Comparison of ENCODE assay signal across 12 cellular contexts in genomic region chr7:26653430-26653911, GRCh38.
A peak's percentile ranks its signal among the peaks of the same experiment; 100 is the strongest.
DNase-seq lines count a peak whose midpoint lies in the region; ATAC-seq and TF ChIP-seq lines count a peak whose summit lies in the region.
"Had no signal": no experiment of that assay in that cellular context is flagged by ENCODE, and none has a peak within 500 bp of the region (broad histone marks: within the 10 kb centered on the region; RNA-seq: fewer than 3 reads in every experiment).

No MANE protein-coding gene starts in this region.

- H2AFZ ChIP-seq in GM23338 = no peak overlapping the region

- ATAC-seq in GM23338 (no peak), mucosa of descending colon (peak; percentile 57), HG03175 (IDR thresholded peaks at IDR 0.05; ENCODE audit: unreplicated experiment) (no peak), GM21737 (IDR thresholded peaks at IDR 0.05; ENCODE audit: unreplicated experiment) (no peak)
- ATAC-seq: stimulated activated naive B cell treated with anti-CD40 and anti-IgM and Interleukin-4, amounts not matched to agents 10 μg/mL and 1 μg/mL and 100 μg/mL, for 72 hours had no signal

- intact Hi-C loops in mucosa of descending colon (cut with DNase I, micrococcal nuclease) = no loop called here

- DNase-seq in GM23338 (ENCODE audit: low spot score) (no peak), NCI-H146 (lab: John Stamatoyannopoulos, UW) (peak; percentile 70), astrocyte of the hippocampus (ENCODE audit: low read depth, low spot score) (peak; percentile 59), mucosa of descending colon (peak; percentile 58 to 73 (median 72)), NCI-H446 (lab: John Stamatoyannopoulos, UW) (no peak)
- no peak for DNase-seq in activated CD4-positive, alpha-beta T cell treated with anti-CD3 and anti-CD28 coated beads for 1 hour
- DNase-seq: activated CD4-positive, alpha-beta T cell treated with anti-CD3 and anti-CD28 coated beads for 48 hours; activated gamma-delta T cell; stimulated activated naive B cell treated with anti-CD40 and anti-IgM and Interleukin-4, amounts not matched to agents 10 μg/mL and 1 μg/mL and 100 μg/mL, for 72 hours had no signal

- H3K9me2 ChIP-seq in GM23338 (ENCODE audit: insufficient read depth) = peaks cover 8% of the 10 kb centered on the region; the same call in 1 of the 2 replicates

- H3K4me1 Mint-ChIP-seq in GM23338 = peaks cover 57% of the 10 kb centered on the region
- H3K4me1 Mint-ChIP-seq: stimulated activated naive B cell treated with anti-CD40 and anti-IgM and Interleukin-4, amounts not matched to agents 10 μg/mL and 1 μg/mL and 100 μg/mL, for 72 hours had no signal

- 0 out of 2 replicates have a peak, but pooled peaks cover 3% of the 10 kb centered on the region for H3F3A ChIP-seq in GM23338 (replicated peaks; ENCODE audit: low read depth)

- H4K20me1 ChIP-seq in GM23338 (replicated peaks; ENCODE audit: insufficient read depth) = no peaks in the 10 kb centered on the region

- H3K36me3 ChIP-seq in GM23338 (ENCODE audit: insufficient read depth) (no peaks in the 10 kb centered on the region), mucosa of descending colon (ENCODE audit: low read depth) (no peaks in the 10 kb centered on the region)

- TF ChIP-seq CTCF in GM23338 (conservative IDR thresholded peaks at IDR 0.05; ENCODE audit: low read depth in 2 of 2) (no peak), mucosa of descending colon (IDR thresholded peaks at IDR 0.05) (no peak)

- peaks cover 60% of the 10 kb centered on the region for H3K4me1 ChIP-seq in GM23338 (ENCODE audit: insufficient read depth)
- no peaks in the 10 kb centered on the region for H3K4me1 ChIP-seq in mucosa of descending colon (ENCODE audit: low read depth)

- H3K27me3 ChIP-seq in GM23338 (ENCODE audit: insufficient read depth) = no peaks in the 10 kb centered on the region

- no peaks in the 10 kb centered on the region for H3K79me2 ChIP-seq in GM23338 (replicated peaks; ENCODE audit: insufficient read depth)

- 0 out of 3 replicates have a peak overlapping the region, but pooled peaks have one; percentile 5 for H3K4me3 Mint-ChIP-seq in GM23338
- H3K4me3 Mint-ChIP-seq: dendritic cell treated with granulocyte-macrophage colony-stimulating factor and Interleukin-4, amounts not matched to agents 40 ng/mL and 50 ng/mL, for 4 days; stimulated activated naive B cell treated with anti-CD40 and anti-IgM and Interleukin-4, amounts not matched to agents 10 μg/mL and 1 μg/mL and 100 μg/mL, for 72 hours had no signal

- H3K4me3 ChIP-seq in GM23338 (no peak overlapping the region), mucosa of descending colon (no peak overlapping the region)

- no peak overlapping the region for H3K27ac ChIP-seq in GM23338 (ENCODE audit: low read depth)

- H3K9me3 ChIP-seq in mucosa of descending colon = no peaks in the 10 kb centered on the region

- H3K4me2 ChIP-seq in GM23338 = no peak overlapping the region

- no peaks in the 10 kb centered on the region for H3K36me3 Mint-ChIP-seq in GM23338 (ENCODE audit: low read depth)

- H3K9me3 Mint-ChIP-seq in GM23338 = no peaks in the 10 kb centered on the region
- H3K9me3 Mint-ChIP-seq: dendritic cell treated with granulocyte-macrophage colony-stimulating factor and Interleukin-4, amounts not matched to agents 40 ng/mL and 50 ng/mL, for 4 days; stimulated activated naive B cell treated with anti-CD40 and anti-IgM and Interleukin-4, amounts not matched to agents 10 μg/mL and 1 μg/mL and 100 μg/mL, for 72 hours had no signal

- H3K27me3 Mint-ChIP-seq in GM23338 (ENCODE audit: insufficient read depth, low read depth, poor library complexity) = peaks cover 2% of the 10 kb centered on the region
- H3K27me3 Mint-ChIP-seq: dendritic cell treated with granulocyte-macrophage colony-stimulating factor and Interleukin-4, amounts not matched to agents 40 ng/mL and 50 ng/mL, for 4 days; stimulated activated naive B cell treated with anti-CD40 and anti-IgM and Interleukin-4, amounts not matched to agents 10 μg/mL and 1 μg/mL and 100 μg/mL, for 72 hours had no signal

- peak overlapping the region; percentile 86 for H3K27ac Mint-ChIP-seq in GM23338
- H3K27ac Mint-ChIP-seq: dendritic cell treated with granulocyte-macrophage colony-stimulating factor and Interleukin-4, amounts not matched to agents 40 ng/mL and 50 ng/mL, for 4 days; stimulated activated naive B cell treated with anti-CD40 and anti-IgM and Interleukin-4, amounts not matched to agents 10 μg/mL and 1 μg/mL and 100 μg/mL, for 72 hours had no signal

TF ChIP-seq in GM23338, 12 proteins besides CTCF, POLR2A, EP300 and RAD21 (continues in another document):
- TF ChIP-seq ZNF462 (CRISPR knock-in tag; IDR thresholded peaks at IDR 0.05) = no peak
- TF ChIP-seq EZH2phosphoT487 (IDR thresholded peaks at IDR 0.05; ENCODE audit: unreplicated experiment) = no peak
- no peak for TF ChIP-seq EZH2 (IDR thresholded peaks at IDR 0.05; ENCODE audit: low read depth, unreplicated experiment)

Comparison
In these comparisons a context has a peak if more than half of its experiments do, and no peak if none do; other contexts are left out.
1. DNase-seq: peak in NCI-H146 (single experiment), astrocyte of the hippocampus (single experiment) and mucosa of descending colon (3 of 3); none in GM23338 (single experiment), activated CD4-positive, alpha-beta T cell treated with anti-CD3 and anti-CD28 coated beads for 1 hour (single experiment) and NCI-H446 (0 of 2).